In genomic region chr1:119338004-119338403, GRCh38 we compare ENCODE assay signal across 34 cellular contexts. TPM values are rescaled to one million over a fixed set of nuclear protein-coding genes. Genes with fewer than 3 reads are reported as not detected.
"Had no signal": no experiment of that assay in that cellular context is flagged by ENCODE, and none has a peak within 500 bp of the region (broad histone marks: within the 10 kb centered on the region; RNA-seq: fewer than 3 reads in every experiment).

No MANE protein-coding gene starts in this region.

- H3K4me3 ChIP-seq: neural progenitor cell, ovary, psoas muscle, skin epidermis, smooth muscle cell, spleen, suprapubic skin, testis, tibial artery, transverse colon, upper lobe of right lung, uterus had no signal

- ATAC-seq: natural killer cell; psoas muscle; right cardiac atrium; sciatic nerve; stimulated activated memory B cell treated with anti-CD40 and anti-IgM and Interleukin-4, amounts not matched to agents 10 μg/mL and 1 μg/mL and 100 μg/mL, for 72 hours; stimulated activated naive CD8-positive, alpha-beta T cell treated with anti-CD3 and anti-CD28 coated beads, Interleukin-15, amount 100 ng/mL, for 72 hours; stimulated activated naive CD8-positive, alpha-beta T cell treated with anti-CD3 and anti-CD28 coated beads, Interleukin-15, Interleukin-2, amounts not matched to agents 100 U/mL and 50 U/mL, for 24 hours; upper lobe of right lung had no signal

- H3K27ac ChIP-seq: neural progenitor cell, ovary, parathyroid adenoma, psoas muscle, skin epidermis, suprapubic skin, testis, tibial artery, transverse colon, upper lobe of right lung, uterus had no signal

- H3K9me3 ChIP-seq: ovary, psoas muscle, spleen, suprapubic skin, testis, tibial artery, transverse colon, upper lobe of right lung, uterus had no signal

- H3K36me3 Mint-ChIP-seq: natural killer cell; neural progenitor cell; stimulated activated memory B cell treated with anti-CD40 and anti-IgM and Interleukin-4, amounts not matched to agents 10 μg/mL and 1 μg/mL and 100 μg/mL, for 72 hours; type B pancreatic cell had no signal

- H3K4me1 ChIP-seq: neural progenitor cell, parathyroid adenoma, psoas muscle, suprapubic skin, tibial artery, transverse colon, upper lobe of right lung, uterus had no signal

- H3K27ac Mint-ChIP-seq: natural killer cell; nephron; neural progenitor cell; progenitor cell of endocrine pancreas; stimulated activated memory B cell treated with anti-CD40 and anti-IgM and Interleukin-4, amounts not matched to agents 10 μg/mL and 1 μg/mL and 100 μg/mL, for 72 hours; stimulated activated naive CD8-positive, alpha-beta T cell treated with anti-CD3 and anti-CD28 coated beads, Interleukin-15, amount 100 ng/mL, for 72 hours; type B pancreatic cell had no signal

- DNase-seq: natural killer cell; occipital lobe; ovary; posterior cingulate gyrus; psoas muscle; right cardiac atrium; spleen; stimulated activated CD4-positive, alpha-beta T cell treated with anti-CD3 and anti-CD28 coated beads, Interleukin-12 subunit alpha, Interleukin-12 subunit beta, amount 100 ng/mL, for 4 hours; stimulated activated CD4-positive, alpha-beta T cell treated with anti-CD3 and anti-CD28 coated beads, Interleukin-1b, Interleukin-23, amount 100 ng/mL, for 48 hours; stimulated activated CD4-positive, alpha-beta T cell treated with anti-CD3 and anti-CD28 coated beads, Interleukin-4, amount 100 ng/mL, for 1 hour; stimulated activated CD4-positive, alpha-beta T cell treated with anti-CD3 and anti-CD28 coated beads, Interleukin-4, amount 100 ng/mL, for 4 hours; stimulated activated CD8-positive, alpha-beta memory T cell treated with anti-CD3 and anti-CD28 coated beads, Interleukin-4, amount 100 ng/mL, for 48 hours; stimulated activated naive CD4-positive, alpha-beta T cell; stimulated activated naive CD8-positive, alpha-beta T cell treated with anti-CD3 and anti-CD28 coated beads, Interleukin-15, amount 100 ng/mL, for 72 hours; stimulated activated naive CD8-positive, alpha-beta T cell treated with anti-CD3 and anti-CD28 coated beads, Interleukin-15, Interleukin-2, amounts not matched to agents 100 U/mL and 50 U/mL, for 24 hours; substantia nigra; testis; tibial artery; transverse colon; upper lobe of right lung; uterus had no signal

- H3K36me3 ChIP-seq: neural progenitor cell, ovary, spleen, suprapubic skin, tibial artery, transverse colon, upper lobe of right lung, uterus had no signal

- H3K9ac ChIP-seq: neural progenitor cell, parathyroid adenoma had no signal

- H3K4me3 Mint-ChIP-seq: natural killer cell; nephron; neural progenitor cell; stimulated activated memory B cell treated with anti-CD40 and anti-IgM and Interleukin-4, amounts not matched to agents 10 μg/mL and 1 μg/mL and 100 μg/mL, for 72 hours; stimulated activated naive CD8-positive, alpha-beta T cell treated with anti-CD3 and anti-CD28 coated beads, Interleukin-15, amount 100 ng/mL, for 72 hours; type B pancreatic cell had no signal

- H3K9me3 Mint-ChIP-seq: natural killer cell; stimulated activated memory B cell treated with anti-CD40 and anti-IgM and Interleukin-4, amounts not matched to agents 10 μg/mL and 1 μg/mL and 100 μg/mL, for 72 hours; stimulated activated naive CD8-positive, alpha-beta T cell treated with anti-CD3 and anti-CD28 coated beads, Interleukin-15, amount 100 ng/mL, for 72 hours had no signal

- H3K27me3 Mint-ChIP-seq: progenitor cell of endocrine pancreas, type B pancreatic cell had no signal

- H3K27me3 ChIP-seq: neural progenitor cell, ovary, spleen, suprapubic skin, testis, tibial artery, transverse colon, upper lobe of right lung, uterus had no signal

- H3K4me1 Mint-ChIP-seq: natural killer cell; stimulated activated memory B cell treated with anti-CD40 and anti-IgM and Interleukin-4, amounts not matched to agents 10 μg/mL and 1 μg/mL and 100 μg/mL, for 72 hours; stimulated activated naive CD8-positive, alpha-beta T cell treated with anti-CD3 and anti-CD28 coated beads, Interleukin-15, amount 100 ng/mL, for 72 hours had no signal

RNA-seq across cellular contexts. Expression of gene HAO2, which starts 30.6 kb away (rescaled TPM):
- total RNA-seq: natural killer cell, occipital lobe, osteoblast, progenitor cell of endocrine pancreas, psoas muscle, renal cortical epithelial cell, right cardiac atrium, sciatic nerve, smooth muscle cell, testis, transverse colon, upper lobe of right lung had no signal
- polyA plus RNA-seq: neural cell, ovary, psoas muscle, right cardiac atrium, smooth muscle cell had no signal
